In the genomic region with DNA sequence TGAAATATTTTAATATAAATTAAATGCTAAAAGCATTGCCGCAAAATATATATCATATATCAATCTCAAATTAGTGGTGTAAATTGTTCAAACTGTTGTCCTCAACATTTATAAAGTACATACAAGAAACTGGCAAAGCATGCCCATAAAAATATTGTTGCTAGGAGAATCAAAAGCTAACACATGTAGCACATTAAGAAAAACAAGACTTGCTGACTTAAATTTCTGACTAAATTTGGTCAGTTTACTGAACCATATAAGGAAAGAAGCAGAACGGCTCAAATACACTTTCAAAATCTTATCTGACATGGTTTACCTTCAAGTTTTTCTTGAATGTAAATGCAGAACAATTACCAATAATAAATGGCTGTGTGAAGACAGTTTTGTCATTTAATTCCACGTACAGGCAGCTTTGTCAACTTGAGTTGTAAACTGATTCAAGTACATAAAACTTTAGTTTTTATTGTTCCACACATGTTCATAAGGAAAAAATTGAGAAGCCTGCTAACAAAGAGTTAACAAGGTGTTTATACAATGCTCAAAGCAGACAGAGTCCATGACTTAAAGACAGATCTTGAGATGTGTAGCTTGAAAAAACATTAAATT, we compare ENCODE assay signal across 25 cellular contexts.
DNase-seq lines count a peak whose midpoint lies in the region; ATAC-seq and TF ChIP-seq lines count a peak whose summit lies in the region.
"Had no signal": no experiment of that assay in that cellular context is flagged by ENCODE, and none has a peak within 500 bp of the region (broad histone marks: within the 10 kb centered on the region; RNA-seq: fewer than 3 reads in every experiment).

No MANE protein-coding gene starts in this region.

- peak overlapping the region; percentile 21 for H3K4me2 ChIP-seq in parathyroid adenoma (ENCODE audit: low read length)
- H3K4me2 ChIP-seq: neural progenitor cell, PC-9, SK-N-SH had no signal

- DNase-seq in fibroblast of gingiva (ENCODE audit: low read depth), result peak; percentile 45
- DNase-seq in NCI-H774 (lab: John Stamatoyannopoulos, UW), result no peak
- no peak for DNase-seq in activated gamma-delta T cell treated with Interleukin-2 at 50 U/mL for 16 hours
- no peak for DNase-seq in NCI-H82 (lab: John Stamatoyannopoulos, UW)
- DNase-seq: activated CD4-positive, alpha-beta T cell treated with anti-CD3 and anti-CD28 coated beads, Interleukin-2, amount 50 U/mL, for 1 hour; activated CD4-positive, CD25-positive, alpha-beta regulatory T cell; activated CD8-positive, alpha-beta memory T cell treated with anti-CD3 and anti-CD28 coated beads, Interleukin-2, amount 10 ng/mL, durations not matched to agents 7 days and 5 days; activated naive CD8-positive, alpha-beta T cell treated with anti-CD3 and anti-CD28 coated beads, Interleukin-2, amount 50 U/mL, for 24 hours; activated T-cell treated with anti-CD3 and anti-CD28 coated beads, Interleukin-2, amount 50 U/mL, for 48 hours; left lung; NCI-H1436; NCI-H2081 treated with DMSO at 0.1 percent for 48 hours; NCI-H2227 treated with DMSO at 0.1 percent for 48 hours; NCI-H526 treated with DMSO at 0.1 percent for 48 hours; PC-9; SK-N-SH; stimulated activated CD4-positive, alpha-beta T cell treated with anti-CD3 and anti-CD28 coated beads, Interleukin-15, amount 100 ng/mL, for 24 hours; stimulated activated CD4-positive, alpha-beta T cell treated with anti-CD3 and anti-CD28 coated beads, Interleukin-4, amount 100 ng/mL, for 4 hours had no signal

- no peaks in the 10 kb centered on the region for H3K27me3 ChIP-seq in parathyroid adenoma (ENCODE audit: control insufficient read depth, insufficient read depth, low read length)
- H3K27me3 ChIP-seq: left lung, neural progenitor cell had no signal

- H2AFZ ChIP-seq in parathyroid adenoma, result no peak overlapping the region
- H2AFZ ChIP-seq: neural progenitor cell, PC-9 had no signal

- no peak for ATAC-seq in GM18873 (IDR thresholded peaks at IDR 0.05; ENCODE audit: low FRiP score, unreplicated experiment)
- ATAC-seq: activated CD8-positive, alpha-beta memory T cell treated with anti-CD3 and anti-CD28 coated beads, Interleukin-2, amount 10 ng/mL, durations not matched to agents 7 days and 5 days; activated naive CD8-positive, alpha-beta T cell treated with anti-CD3 and anti-CD28 coated beads, Interleukin-2, amount 50 U/mL, for 24 hours; left lung had no signal

- no peak overlapping the region for H3K4me3 ChIP-seq in parathyroid adenoma (ENCODE audit: low read depth, low read length)
- H3K4me3 ChIP-seq: left lung, neural progenitor cell, PC-9, prostate gland had no signal

- no peaks in the 10 kb centered on the region for H3K9me3 ChIP-seq in parathyroid adenoma (ENCODE audit: control insufficient read depth, low read length)
- H3K9me3 ChIP-seq: left lung, prostate gland, SK-N-SH had no signal

- H3K79me2 ChIP-seq in parathyroid adenoma, result peaks cover 32% of the 10 kb centered on the region

- H3K36me3 ChIP-seq in parathyroid adenoma (ENCODE audit: control insufficient read depth, insufficient read depth, low read length), result no peaks in the 10 kb centered on the region
- H3K36me3 ChIP-seq: left lung, neural progenitor cell, prostate gland had no signal

- H3K4me1 ChIP-seq in parathyroid adenoma, result peaks cover 11% of the 10 kb centered on the region

- H3K27ac ChIP-seq in 22Rv1, result peak overlapping the region; percentile 31
- peak overlapping the region; percentile 47 for H3K27ac ChIP-seq in VCaP
- H3K27ac ChIP-seq in parathyroid adenoma, result no peak overlapping the region
- H3K27ac ChIP-seq: HL-60, neural progenitor cell, PC-9 had no signal

- H3K9ac ChIP-seq in parathyroid adenoma, result no peak overlapping the region
- H3K9ac ChIP-seq: neural progenitor cell, SK-N-SH had no signal

- no peak for TF ChIP-seq CTCF in 22Rv1 (IDR thresholded peaks at IDR 0.05)
- no peak for TF ChIP-seq CTCF in VCaP (conservative IDR thresholded peaks at IDR 0.05)
- no peak for TF ChIP-seq CTCF in parathyroid adenoma (IDR thresholded peaks at IDR 0.05)
